Comparison of ENCODE assay signal across 11 cellular contexts in the genomic region with DNA sequence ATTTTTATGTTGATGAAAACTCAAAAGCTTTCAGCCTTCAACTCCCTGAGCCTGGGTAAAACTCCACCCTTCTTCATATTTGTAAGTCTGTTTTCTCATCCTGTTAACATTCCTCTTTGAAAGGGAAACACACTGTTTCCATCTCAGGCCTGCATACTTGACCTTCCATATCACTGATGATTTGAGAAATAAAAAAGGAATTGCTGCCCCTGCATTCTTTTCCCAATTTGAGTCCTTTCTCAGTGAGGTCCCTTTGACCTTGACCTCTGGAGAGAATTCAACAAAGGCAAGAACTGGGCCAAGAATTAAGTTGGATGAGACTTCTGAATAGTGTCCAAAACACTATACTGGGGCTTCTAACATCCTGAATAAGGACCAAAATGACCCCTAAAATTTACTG.
DNase-seq lines count a peak whose midpoint lies in the region; ATAC-seq and TF ChIP-seq lines count a peak whose summit lies in the region.
"Had no signal": no experiment of that assay in that cellular context is flagged by ENCODE, and none has a peak within 500 bp of the region (broad histone marks: within the 10 kb centered on the region; RNA-seq: fewer than 3 reads in every experiment).

No MANE protein-coding gene starts in this region.

- no peak overlapping the region for H3K4me3 ChIP-seq in right atrium auricular region
- H3K4me3 ChIP-seq: BLaER1 treated with 17β-estradiol and CSF1 and Interleukin-3, amounts not matched to agents 10 nM and 100 nM; upper lobe of left lung had no signal

- BruUV-seq in Calu3 (replicated peaks; lab: Mats Ljungman, UMichigan), result no TSS peak

- no peaks in the 10 kb centered on the region for H3K36me3 ChIP-seq in right atrium auricular region
- H3K36me3 ChIP-seq: upper lobe of left lung had no signal

- CTCF ChIA-PET in Calu3 (lab: Charles Lee), result no interaction called here
- CTCF ChIA-PET in activated CD4-positive, alpha-beta memory T cell treated with anti-CD3 and anti-CD28 coated beads for 36 hours (lab: Charles Lee), result no interaction called here

- DNase-seq in DMS114 treated with DMSO at 0.1 percent for 48 hours (lab: John Stamatoyannopoulos, UW; ENCODE audit: unreplicated experiment), result peak; percentile 61
- DNase-seq in chondrocyte (ENCODE audit: low spot score), result no peak
- no peak for DNase-seq in right atrium auricular region (ENCODE audit: low spot score)
- DNase-seq in sciatic nerve (ENCODE audit: low spot score), result no peak
- DNase-seq in Calu3, result no peak
- no peak for DNase-seq in glomerular visceral epithelial cell (ENCODE audit: extremely low spot score)
- DNase-seq in activated CD4-positive, alpha-beta memory T cell treated with anti-CD3 and anti-CD28 coated beads for 36 hours, result no peak
- DNase-seq: NCI-H526, upper lobe of left lung had no signal

- peak overlapping the region; percentile 84 for H3K27ac Mint-ChIP-seq in chondrocyte (ENCODE audit: unreplicated experiment)
- H3K27ac Mint-ChIP-seq in Calu3 (ENCODE audit: unreplicated experiment), result no peak overlapping the region
- no peak overlapping the region for H3K27ac Mint-ChIP-seq in activated CD4-positive, alpha-beta memory T cell treated with anti-CD3 and anti-CD28 coated beads for 36 hours

- no peaks in the 10 kb centered on the region for H3K9me3 ChIP-seq in right atrium auricular region
- H3K9me3 ChIP-seq: BLaER1 treated with 17β-estradiol and CSF1 and Interleukin-3, amounts not matched to agents 10 nM and 100 nM; upper lobe of left lung had no signal

- no peaks in the 10 kb centered on the region for H3K9me3 Mint-ChIP-seq in chondrocyte (ENCODE audit: low read depth)
- no peaks in the 10 kb centered on the region for H3K9me3 Mint-ChIP-seq in Calu3 (ENCODE audit: low read depth, unreplicated experiment)
- no peaks in the 10 kb centered on the region for H3K9me3 Mint-ChIP-seq in activated CD4-positive, alpha-beta memory T cell treated with anti-CD3 and anti-CD28 coated beads for 36 hours

- TF ChIP-seq CTCF in chondrocyte (IDR thresholded peaks at IDR 0.05) (no peak), right atrium auricular region (IDR thresholded peaks at IDR 0.05) (no peak), Calu3 (IDR thresholded peaks at IDR 0.05; ENCODE audit: unreplicated experiment) (no peak)

- H3K27me3 Mint-ChIP-seq in chondrocyte (ENCODE audit: low read depth) (no peaks in the 10 kb centered on the region), Calu3 (ENCODE audit: unreplicated experiment) (no peaks in the 10 kb centered on the region)
- H3K27me3 Mint-ChIP-seq in activated CD4-positive, alpha-beta memory T cell treated with anti-CD3 and anti-CD28 coated beads for 36 hours, result no peaks in the 10 kb centered on the region

- POLR2A ChIA-PET in activated CD4-positive, alpha-beta memory T cell treated with anti-CD3 and anti-CD28 coated beads for 36 hours (lab: Charles Lee), result no interaction called here

- H3K27ac ChIP-seq in right atrium auricular region, result peak overlapping the region; percentile 57 to 65
- H3K27ac ChIP-seq: BLaER1 treated with 17β-estradiol and CSF1 and Interleukin-3, amounts not matched to agents 10 nM and 100 nM had no signal

- intact Hi-C loops in sciatic nerve (cut with DNase I), result no loop called here
- intact Hi-C loops in Calu3 (cut with micrococcal nuclease; ENCODE audit: unreplicated experiment), result no loop called here
- intact Hi-C loops in activated CD4-positive, alpha-beta memory T cell treated with anti-CD3 and anti-CD28 coated beads for 36 hours (cut with micrococcal nuclease), result no loop called here

- peak; percentile 62 for ATAC-seq in sciatic nerve
- no peak for ATAC-seq in GM21526 (IDR thresholded peaks at IDR 0.05; ENCODE audit: low FRiP score, unreplicated experiment)

- H3K4me1 Mint-ChIP-seq in chondrocyte (ENCODE audit: low read depth) (peaks cover 43% of the 10 kb centered on the region), Calu3 (ENCODE audit: low read depth, unreplicated experiment) (no peaks in the 10 kb centered on the region)
- H3K4me1 Mint-ChIP-seq in activated CD4-positive, alpha-beta memory T cell treated with anti-CD3 and anti-CD28 coated beads for 36 hours (ENCODE audit: low read depth), result peaks cover 4% of the 10 kb centered on the region

- no peaks in the 10 kb centered on the region for H3K36me3 Mint-ChIP-seq in chondrocyte (ENCODE audit: low read depth)
- H3K36me3 Mint-ChIP-seq in Calu3 (ENCODE audit: insufficient read depth, unreplicated experiment), result no peaks in the 10 kb centered on the region
- H3K36me3 Mint-ChIP-seq in activated CD4-positive, alpha-beta memory T cell treated with anti-CD3 and anti-CD28 coated beads for 36 hours, result peaks cover 3% of the 10 kb centered on the region

- H3K4me1 ChIP-seq in right atrium auricular region, result peaks cover 0 to 29% of the 10 kb centered on the region in 2 donors

- H3K4me3 Mint-ChIP-seq in chondrocyte (ENCODE audit: unreplicated experiment), result no peak overlapping the region
- no peak overlapping the region for H3K4me3 Mint-ChIP-seq in Calu3 (ENCODE audit: low read depth, unreplicated experiment)
- no peak overlapping the region for H3K4me3 Mint-ChIP-seq in activated CD4-positive, alpha-beta memory T cell treated with anti-CD3 and anti-CD28 coated beads for 36 hours

- H3K27me3 ChIP-seq in right atrium auricular region, result no peaks in the 10 kb centered on the region
- H3K27me3 ChIP-seq: BLaER1 treated with 17β-estradiol and CSF1 and Interleukin-3, amounts not matched to agents 10 nM and 100 nM; upper lobe of left lung had no signal
